ENCODE assay signal across 14 cellular contexts in the genomic region with DNA sequence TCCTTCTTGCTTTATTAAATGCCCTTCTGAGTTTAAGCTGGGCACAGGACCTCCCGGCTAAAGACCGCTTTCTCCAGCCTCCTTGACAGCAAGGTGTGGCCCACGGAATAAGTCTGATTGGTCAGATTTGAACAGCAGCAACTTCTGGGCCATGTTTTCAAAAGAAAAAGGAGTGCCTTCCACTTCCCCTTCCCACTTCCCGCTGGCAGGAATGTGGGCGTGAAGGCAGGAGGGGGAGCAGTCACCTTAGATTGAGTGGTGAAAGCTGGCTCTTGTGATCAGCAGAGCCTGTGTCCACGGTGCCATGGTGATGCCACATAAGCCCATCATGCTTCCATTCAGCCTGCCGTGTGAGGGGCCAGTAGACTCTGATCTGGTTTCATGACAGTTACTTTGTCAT.
"Had no signal": no experiment of that assay in that cellular context is flagged by ENCODE, and none has a peak within 500 bp of the region (broad histone marks: within the 10 kb centered on the region; RNA-seq: fewer than 3 reads in every experiment).

No MANE protein-coding gene starts in this region.

- DNase-seq: activated CD4-positive, alpha-beta T cell treated with anti-CD3 and anti-CD28 coated beads, Interleukin-2, amount 10 ng/mL, durations not matched to agents 7 days and 5 days; activated CD4-positive, CD25-positive, alpha-beta regulatory T cell; activated CD8-positive, alpha-beta memory T cell treated with anti-CD3 and anti-CD28 coated beads, Interleukin-2, amount 50 U/mL, for 48 hours; activated gamma-delta T cell; activated T-cell treated with anti-CD3 and anti-CD28 coated beads, Interleukin-2, amount 50 U/mL, for 72 hours; caudate nucleus; colonic mucosa; stimulated activated CD4-positive, alpha-beta T cell treated with anti-CD3 and anti-CD28 coated beads, Interleukin-1b, Interleukin-23, amount 100 ng/mL, for 48 hours; T-helper 2 cell had no signal

- H3K9me3 ChIP-seq: colonic mucosa, right lobe of liver had no signal

- ATAC-seq: activated naive CD4-positive, alpha-beta T cell treated with anti-CD3 and anti-CD28 coated beads, Interleukin-2, amount 50 U/mL, for 72 hours; activated T-cell treated with anti-CD3 and anti-CD28 coated beads, Interleukin-2, amount 50 U/mL, for 72 hours; esophagus mucosa; right lobe of liver; stimulated activated effector memory CD8-positive, alpha-beta T cell treated with anti-CD3 and anti-CD28 coated beads, Interleukin-12 subunit alpha, Interleukin-12 subunit beta, amount 100 ng/mL, for 72 hours had no signal

- H3K4me1 ChIP-seq: colonic mucosa had no signal

- H3K27me3 ChIP-seq: colonic mucosa, right lobe of liver had no signal

- H3K4me3 ChIP-seq: colonic mucosa, right lobe of liver had no signal

- H3K27ac ChIP-seq: colonic mucosa, right lobe of liver had no signal

- H3K36me3 ChIP-seq: colonic mucosa, right lobe of liver had no signal

- FAIRE-seq: keratinocyte had no signal
